Comparison of ENCODE assay signal across 13 cellular contexts in genomic region chr6:28213213-28213523, GRCh38. TPM values are rescaled to one million over a fixed set of nuclear protein-coding genes. Genes with fewer than 3 reads are reported as not detected.
A peak's percentile ranks its signal among the peaks of the same experiment; 100 is the strongest.
DNase-seq lines count a peak whose midpoint lies in the region; ATAC-seq and TF ChIP-seq lines count a peak whose summit lies in the region.
"Had no signal": no experiment of that assay in that cellular context is flagged by ENCODE, and none has a peak within 500 bp of the region (broad histone marks: within the 10 kb centered on the region; RNA-seq: fewer than 3 reads in every experiment).

No MANE protein-coding gene starts in this region.

- H3K4me1 ChIP-seq in ACC112 (ENCODE audit: control insufficient read depth, insufficient read depth, low read length, unreplicated experiment), result no peaks in the 10 kb centered on the region
- peaks cover 12% of the 10 kb centered on the region for H3K4me1 ChIP-seq in HUES48 (ENCODE audit: control insufficient read depth, insufficient read depth, low read length)
- peaks cover 19% of the 10 kb centered on the region for H3K4me1 ChIP-seq in lower lobe of right lung

- H3K36me3 ChIP-seq in ACC112 (ENCODE audit: insufficient read depth, low read length), result no peaks in the 10 kb centered on the region
- H3K36me3 ChIP-seq in HUES48 (ENCODE audit: control insufficient read depth, insufficient read depth, low read length), result no peaks in the 10 kb centered on the region
- H3K36me3 ChIP-seq in lower lobe of right lung, result no peaks in the 10 kb centered on the region
- H3K36me3 ChIP-seq: right atrium auricular region, WERI-Rb-1 had no signal

- H3K9me3 ChIP-seq in HUES48 (ENCODE audit: control insufficient read depth, insufficient read depth, low read length) (no peaks in the 10 kb centered on the region), lower lobe of right lung (no peaks in the 10 kb centered on the region)
- H3K9me3 ChIP-seq: right atrium auricular region had no signal

- peak overlapping the region; percentile 81 for H3K4me3 ChIP-seq in ACC112 (ENCODE audit: low read depth, low read length)
- H3K4me3 ChIP-seq in HUES48 (ENCODE audit: low read depth, low read length), result peak overlapping the region; percentile 77
- peak overlapping the region; percentile 39 for H3K4me3 ChIP-seq in astrocyte of the cerebellum (ENCODE audit: low read depth, low read length)
- H3K4me3 ChIP-seq in lower lobe of right lung, result peak overlapping the region; percentile 47

- no peak overlapping the region for H2AFZ ChIP-seq in ACC112 (ENCODE audit: low read length, unreplicated experiment)

- no peak overlapping the region for H3K27ac ChIP-seq in ACC112 (ENCODE audit: low read depth, low read length)
- H3K27ac ChIP-seq in HUES48 (ENCODE audit: low read depth, low read length), result no peak overlapping the region
- H3K27ac ChIP-seq in lower lobe of right lung, result peak overlapping the region; percentile 69
- H3K27ac ChIP-seq: dorsolateral prefrontal cortex, right atrium auricular region, WERI-Rb-1 had no signal

- in situ Hi-C loops in astrocyte of the cerebellum (cut with HindIII; ENCODE audit: low sequenced_read_pairs), result no loop called here

- H3K27me3 ChIP-seq in ACC112 (ENCODE audit: insufficient read depth, low read length) (peaks cover 48% of the 10 kb centered on the region), HUES48 (ENCODE audit: control insufficient read depth, insufficient read depth, low read length) (peaks cover 60% of the 10 kb centered on the region), lower lobe of right lung (ENCODE audit: low read depth) (peaks cover 74% of the 10 kb centered on the region)

- H3K79me2 ChIP-seq in ACC112 (ENCODE audit: control insufficient read depth, insufficient read depth, low read length, unreplicated experiment), result no peaks in the 10 kb centered on the region

- intact Hi-C loops in lower lobe of right lung (cut with DNase I), result no loop called here

- TF ChIP-seq CTCF in astrocyte of the cerebellum (IDR thresholded peaks at IDR 0.05; ENCODE audit: low read depth, low read length, missing control alignments), result no peak
- no peak for TF ChIP-seq CTCF in lower lobe of right lung (IDR thresholded peaks at IDR 0.05)

- no peak overlapping the region for H3K9ac ChIP-seq in HUES48 (ENCODE audit: low read depth, low read length)

- DNase-seq in astrocyte of the cerebellum (ENCODE audit: low read depth), result no peak
- DNase-seq in lower lobe of right lung, result no peak
- no peak for DNase-seq in NCI-H510A treated with DMSO at 0.1 percent for 48 hours (lab: John Stamatoyannopoulos, UW)
- DNase-seq in superior temporal gyrus (ENCODE audit: extremely low spot score), result no peak
- DNase-seq in NCI-H2196 (lab: John Stamatoyannopoulos, UW; ENCODE audit: unreplicated experiment), result no peak
- no peak for DNase-seq in AG08396 (ENCODE audit: low spot score)
- DNase-seq: activated naive CD4-positive, alpha-beta T cell treated with anti-CD3 and anti-CD28 coated beads, Interleukin-2, amount 10 ng/mL, durations not matched to agents 7 days and 5 days; CD4-positive, alpha-beta memory T cell; dorsolateral prefrontal cortex; WERI-Rb-1 had no signal

- no peak for ATAC-seq in lower lobe of right lung

RNA-seq across cellular contexts. Expression of gene ZSCAN9, which starts 11.9 kb away (rescaled TPM):
- 11.3 TPM for total RNA-seq in lower lobe of right lung

RNA-seq across cellular contexts. Expression of gene ZKSCAN4, which starts 38.9 kb away (rescaled TPM):
- total RNA-seq in lower lobe of right lung, result 6.2 TPM

RNA-seq across cellular contexts. Expression of gene NKAPL, which starts 45.9 kb away (rescaled TPM):
- 0.30 TPM for total RNA-seq in lower lobe of right lung

RNA-seq across cellular contexts. Expression of gene ZSCAN26, which starts 53.8 kb away (rescaled TPM):
- total RNA-seq in lower lobe of right lung, result 12.2 TPM
